19 cellular contexts compared by ENCODE assay signal in the genomic region with DNA sequence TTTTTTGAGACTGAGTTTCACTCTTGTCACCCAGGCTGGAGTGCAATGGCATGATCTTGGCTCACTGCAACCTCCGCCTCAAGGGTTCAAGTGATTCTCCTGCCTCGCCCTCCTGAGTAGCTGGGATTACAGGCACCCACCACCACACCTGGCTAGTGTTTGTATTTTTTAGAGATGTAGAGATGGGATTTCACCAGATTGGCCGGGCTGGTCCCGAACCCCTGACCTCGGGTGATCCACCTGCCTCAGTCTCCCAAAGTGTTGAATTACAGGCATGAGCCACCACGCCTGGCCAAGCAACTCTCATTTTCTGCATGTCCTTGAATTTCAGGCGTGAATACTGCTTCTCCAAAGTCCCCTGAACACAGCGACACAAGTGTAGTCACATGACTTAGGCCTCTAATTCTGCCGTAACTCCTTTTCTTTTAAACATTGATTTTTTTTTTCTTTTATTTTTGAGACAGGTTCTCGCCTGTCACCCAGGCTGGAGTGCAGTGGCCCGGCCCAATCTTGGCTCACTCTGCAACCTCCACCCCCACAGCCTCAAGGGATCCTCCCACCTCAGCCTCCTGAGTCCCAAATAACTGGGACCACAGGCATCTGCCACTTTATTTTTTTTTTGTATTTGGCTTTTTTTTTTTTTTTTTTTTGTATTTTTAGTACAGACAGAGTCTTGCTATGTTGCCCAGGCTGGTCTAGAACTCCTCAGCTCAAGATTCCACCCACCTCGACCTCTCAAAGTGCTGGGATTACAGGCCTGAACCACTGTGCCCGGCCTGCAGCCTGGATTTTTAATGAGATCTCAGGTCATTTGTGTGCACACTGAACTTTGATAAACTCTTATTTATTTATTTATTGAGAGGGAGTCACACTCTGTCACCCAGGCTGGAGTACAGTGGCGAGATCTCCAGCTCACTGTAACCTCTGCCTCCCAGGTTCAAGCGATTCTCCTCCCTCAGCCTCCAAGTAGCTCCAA.
DNase-seq lines count a peak whose midpoint lies in the region; ATAC-seq, FAIRE-seq and TF ChIP-seq lines count a peak whose summit lies in the region.
"Had no signal": no experiment of that assay in that cellular context is flagged by ENCODE, and none has a peak within 500 bp of the region (broad histone marks: within the 10 kb centered on the region; RNA-seq: fewer than 3 reads in every experiment).

No MANE protein-coding gene starts in this region.

- no peak overlapping the region for H3K4me3 Mint-ChIP-seq in activated CD8-positive, alpha-beta memory T cell treated with anti-CD3 and anti-CD28 coated beads, Interleukin-2, amount 10 ng/mL, durations not matched to agents 7 days and 5 days
- H3K4me3 Mint-ChIP-seq: CD4-positive, alpha-beta T cell; H9; IgD-negative memory B cell had no signal

- intact Hi-C loops in left ventricle myocardium superior (cut with micrococcal nuclease): no loop called here
- intact Hi-C loops in kidney (cut with DNase I): no loop called here

- no peaks in the 10 kb centered on the region for H3K36me3 ChIP-seq in right atrium auricular region
- H3K36me3 ChIP-seq in kidney (ENCODE audit: control insufficient read depth in 1 of 2, insufficient read depth in 2 of 2, low read length in 2 of 2): no peaks in the 10 kb centered on the region
- H3K36me3 ChIP-seq: BLaER1 treated with 17β-estradiol and CSF1 and Interleukin-3, amounts not matched to agents 10 nM and 100 nM had no signal

- no peaks in the 10 kb centered on the region for H3K4me1 Mint-ChIP-seq in activated CD8-positive, alpha-beta memory T cell treated with anti-CD3 and anti-CD28 coated beads, Interleukin-2, amount 10 ng/mL, durations not matched to agents 7 days and 5 days
- H3K4me1 Mint-ChIP-seq: H9, IgD-negative memory B cell had no signal

- H3K36me3 Mint-ChIP-seq in activated CD8-positive, alpha-beta memory T cell treated with anti-CD3 and anti-CD28 coated beads, Interleukin-2, amount 10 ng/mL, durations not matched to agents 7 days and 5 days: no peaks in the 10 kb centered on the region
- H3K36me3 Mint-ChIP-seq: IgD-negative memory B cell had no signal

- no peaks in the 10 kb centered on the region for H3K4me1 ChIP-seq in right atrium auricular region
- H3K4me1 ChIP-seq in kidney (ENCODE audit: control insufficient read depth in 1 of 2, insufficient read depth in 1 of 2, low read depth in 1 of 2, low read length in 2 of 2): no peaks in the 10 kb centered on the region
- H3K4me1 ChIP-seq: BLaER1 treated with 17β-estradiol and CSF1 and Interleukin-3, amounts not matched to agents 10 nM and 100 nM had no signal

- no peaks in the 10 kb centered on the region for H3K9me3 ChIP-seq in right atrium auricular region
- H3K9me3 ChIP-seq in kidney (ENCODE audit: control insufficient read depth in 1 of 2, low read length in 2 of 2): no peaks in the 10 kb centered on the region
- H3K9me3 ChIP-seq: BLaER1 treated with 17β-estradiol and CSF1 and Interleukin-3, amounts not matched to agents 10 nM and 100 nM had no signal

- TF ChIP-seq CTCF in right atrium auricular region (IDR thresholded peaks at IDR 0.05) (no peak), kidney (IDR thresholded peaks at IDR 0.05; ENCODE audit: borderline replicate concordance, extremely low read depth, insufficient read depth) (no peak)

- H3K27ac ChIP-seq in right atrium auricular region: no peak overlapping the region
- no peak overlapping the region for H3K27ac ChIP-seq in kidney (ENCODE audit: low read depth in 2 of 2, low read length in 2 of 2)
- H3K27ac ChIP-seq: BLaER1 treated with 17β-estradiol and CSF1 and Interleukin-3, amounts not matched to agents 10 nM and 100 nM had no signal

- no peak overlapping the region for H3K9ac ChIP-seq in kidney (ENCODE audit: low read length in 2 of 2)
- H3K9ac ChIP-seq: BLaER1 treated with 17β-estradiol and CSF1 and Interleukin-3, amounts not matched to agents 10 nM and 100 nM had no signal

- ATAC-seq in left ventricle myocardium superior (no peak), GM21515 (IDR thresholded peaks at IDR 0.05; ENCODE audit: unreplicated experiment) (no peak)
- no peak for ATAC-seq in activated CD8-positive, alpha-beta memory T cell treated with anti-CD3 and anti-CD28 coated beads, Interleukin-2, amount 10 ng/mL, durations not matched to agents 7 days and 5 days

- H3K4me3 ChIP-seq in right atrium auricular region (no peak overlapping the region), kidney (ENCODE audit: low read length in 2 of 2) (no peak overlapping the region)
- H3K4me3 ChIP-seq: BLaER1 treated with 17β-estradiol and CSF1 and Interleukin-3, amounts not matched to agents 10 nM and 100 nM had no signal

- CTCF ChIA-PET in activated CD8-positive, alpha-beta memory T cell treated with anti-CD3 and anti-CD28 coated beads, Interleukin-2, amount 10 ng/mL, durations not matched to agents 7 days and 5 days (lab: Charles Lee): interaction anchor here (0.7 kb wide), 1 partner anchor 331 kb away, joined by 6 read pairs; no protein-coding TSS in a partner anchor

- no peak for FAIRE-seq in kidney (lab: Jason Lieb, UNC)
- FAIRE-seq: D721Med, G401.6, GM18507 had no signal

- H3K9me3 Mint-ChIP-seq in activated CD8-positive, alpha-beta memory T cell treated with anti-CD3 and anti-CD28 coated beads, Interleukin-2, amount 10 ng/mL, durations not matched to agents 7 days and 5 days (ENCODE audit: low read depth): peaks cover 9% of the 10 kb centered on the region

- no peaks in the 10 kb centered on the region for H3K27me3 Mint-ChIP-seq in activated CD8-positive, alpha-beta memory T cell treated with anti-CD3 and anti-CD28 coated beads, Interleukin-2, amount 10 ng/mL, durations not matched to agents 7 days and 5 days
- H3K27me3 Mint-ChIP-seq: CD4-positive, alpha-beta T cell; IgD-negative memory B cell had no signal

- no peak overlapping the region for H3K27ac Mint-ChIP-seq in activated CD8-positive, alpha-beta memory T cell treated with anti-CD3 and anti-CD28 coated beads, Interleukin-2, amount 10 ng/mL, durations not matched to agents 7 days and 5 days
- H3K27ac Mint-ChIP-seq: CD4-positive, alpha-beta T cell; H9; IgD-negative memory B cell had no signal

- DNase-seq in left ventricle myocardium superior (peak; percentile 19), right atrium auricular region (ENCODE audit: low spot score) (no peak), HT1080 (ENCODE audit: low read depth) (peak; percentile 4), kidney (peak; percentile 45)
- DNase-seq in stimulated activated CD4-positive, alpha-beta T cell treated with anti-CD3 and anti-CD28 coated beads, Interleukin-1b, Interleukin-23, amount 100 ng/mL, for 48 hours: no peak
- DNase-seq in activated CD8-positive, alpha-beta memory T cell treated with anti-CD3 and anti-CD28 coated beads, Interleukin-2, amount 10 ng/mL, durations not matched to agents 7 days and 5 days: no peak
- DNase-seq: 8988T; CD4-positive, alpha-beta T cell; DMS153; DMS79 treated with DMSO at 0.1 percent for 48 hours; EL; GOT3; H9 had no signal

- no peaks in the 10 kb centered on the region for H3K27me3 ChIP-seq in right atrium auricular region
- H3K27me3 ChIP-seq: BLaER1 treated with 17β-estradiol and CSF1 and Interleukin-3, amounts not matched to agents 10 nM and 100 nM had no signal

Comparison
In these comparisons a context has a peak if more than half of its experiments do, and no peak if none do; other contexts are left out.
1. DNase-seq: peak in left ventricle myocardium superior (single experiment), HT1080 (single experiment) and kidney (single experiment); none in right atrium auricular region (single experiment), stimulated activated CD4-positive, alpha-beta T cell treated with anti-CD3 and anti-CD28 coated beads, Interleukin-1b, Interleukin-23, amount 100 ng/mL, for 48 hours (single experiment) and activated CD8-positive, alpha-beta memory T cell treated with anti-CD3 and anti-CD28 coated beads, Interleukin-2, amount 10 ng/mL, durations not matched to agents 7 days and 5 days (single experiment).